13 cellular contexts compared by ENCODE assay signal in genomic region chr14:54857830-54858269, GRCh38. TPM values are rescaled to one million over a fixed set of nuclear protein-coding genes. Genes with fewer than 3 reads are reported as not detected.
DNase-seq lines count a peak whose midpoint lies in the region; ATAC-seq and TF ChIP-seq lines count a peak whose summit lies in the region.
"Had no signal": no experiment of that assay in that cellular context is flagged by ENCODE, and none has a peak within 500 bp of the region (broad histone marks: within the 10 kb centered on the region; RNA-seq: fewer than 3 reads in every experiment).

No MANE protein-coding gene starts in this region.

- no peaks in the 10 kb centered on the region for H3K27me3 ChIP-seq in A673 (replicated peaks; ENCODE audit: insufficient read depth, low read depth, low read length, poor library complexity)
- H3K27me3 ChIP-seq: upper lobe of left lung had no signal

- H3K36me3 Mint-ChIP-seq in T-helper 1 cell treated with Interleukin-12 subunit alpha and Interleukin-12 subunit beta and Interleukin-4 antibody, amounts not matched to agents 30 μg/mL and 1 μg/mL, for 36 hours (ENCODE audit: low read depth) = peaks cover 27% of the 10 kb centered on the region
- peaks cover 55% of the 10 kb centered on the region for H3K36me3 Mint-ChIP-seq in effector memory CD8-positive, alpha-beta T cell (ENCODE audit: insufficient read depth)
- H3K36me3 Mint-ChIP-seq in stimulated activated memory B cell treated with anti-CD40 and anti-IgM and Interleukin-4, amounts not matched to agents 10 μg/mL and 1 μg/mL and 100 μg/mL, for 72 hours = peaks cover 12% of the 10 kb centered on the region

- no peaks in the 10 kb centered on the region for H3K27me3 Mint-ChIP-seq in T-helper 1 cell treated with Interleukin-12 subunit alpha and Interleukin-12 subunit beta and Interleukin-4 antibody, amounts not matched to agents 30 μg/mL and 1 μg/mL, for 36 hours (ENCODE audit: low read depth)
- H3K27me3 Mint-ChIP-seq in effector memory CD8-positive, alpha-beta T cell = no peaks in the 10 kb centered on the region
- no peaks in the 10 kb centered on the region for H3K27me3 Mint-ChIP-seq in stimulated activated memory B cell treated with anti-CD40 and anti-IgM and Interleukin-4, amounts not matched to agents 10 μg/mL and 1 μg/mL and 100 μg/mL, for 72 hours

- no TSS peak for BruUV-seq in A673 (replicated peaks; lab: Mats Ljungman, UMichigan)

- peak overlapping the region; percentile 20 for H3K27ac Mint-ChIP-seq in T-helper 1 cell treated with Interleukin-12 subunit alpha and Interleukin-12 subunit beta and Interleukin-4 antibody, amounts not matched to agents 30 μg/mL and 1 μg/mL, for 36 hours
- H3K27ac Mint-ChIP-seq in effector memory CD8-positive, alpha-beta T cell = no peak overlapping the region
- peak overlapping the region; percentile 54 for H3K27ac Mint-ChIP-seq in stimulated activated memory B cell treated with anti-CD40 and anti-IgM and Interleukin-4, amounts not matched to agents 10 μg/mL and 1 μg/mL and 100 μg/mL, for 72 hours

- POLR2A ChIA-PET in A673 (lab: Charles Lee; ENCODE audit: low non-redundant PET) = no interaction called here

- ATAC-seq in HG03108 (IDR thresholded peaks at IDR 0.05; ENCODE audit: unreplicated experiment) (peak; percentile 60), HG03469 (IDR thresholded peaks at IDR 0.05; ENCODE audit: unreplicated experiment) (no peak)
- ATAC-seq in effector memory CD8-positive, alpha-beta T cell (replicated peaks) = peak; percentile 26
- peak; percentile 81 for ATAC-seq in stimulated activated memory B cell treated with anti-CD40 and anti-IgM and Interleukin-4, amounts not matched to agents 10 μg/mL and 1 μg/mL and 100 μg/mL, for 72 hours

- H3K9me3 Mint-ChIP-seq in T-helper 1 cell treated with Interleukin-12 subunit alpha and Interleukin-12 subunit beta and Interleukin-4 antibody, amounts not matched to agents 30 μg/mL and 1 μg/mL, for 36 hours = no peaks in the 10 kb centered on the region
- no peaks in the 10 kb centered on the region for H3K9me3 Mint-ChIP-seq in effector memory CD8-positive, alpha-beta T cell
- H3K9me3 Mint-ChIP-seq in stimulated activated memory B cell treated with anti-CD40 and anti-IgM and Interleukin-4, amounts not matched to agents 10 μg/mL and 1 μg/mL and 100 μg/mL, for 72 hours = no peaks in the 10 kb centered on the region

- peaks cover 31% of the 10 kb centered on the region for H3K4me1 Mint-ChIP-seq in T-helper 1 cell treated with Interleukin-12 subunit alpha and Interleukin-12 subunit beta and Interleukin-4 antibody, amounts not matched to agents 30 μg/mL and 1 μg/mL, for 36 hours (ENCODE audit: low read depth)
- H3K4me1 Mint-ChIP-seq in effector memory CD8-positive, alpha-beta T cell (ENCODE audit: low read depth in 2 of 2) = peaks cover 4 to 19% of the 10 kb centered on the region in 2 donors
- H3K4me1 Mint-ChIP-seq in stimulated activated memory B cell treated with anti-CD40 and anti-IgM and Interleukin-4, amounts not matched to agents 10 μg/mL and 1 μg/mL and 100 μg/mL, for 72 hours = peaks cover 46% of the 10 kb centered on the region

- H3K36me3 ChIP-seq in A673 (ENCODE audit: insufficient read depth, low read length, poor library complexity, severe bottlenecking) = no peaks in the 10 kb centered on the region

- TF ChIP-seq CTCF in A673 (conservative IDR thresholded peaks at IDR 0.05; ENCODE audit: low read depth, low read length) = no peak

- no peaks in the 10 kb centered on the region for H3K9me3 ChIP-seq in A673 (ENCODE audit: low read depth, low read length, poor library complexity, severe bottlenecking)
- H3K9me3 ChIP-seq: upper lobe of left lung had no signal

- H3K4me1 ChIP-seq in A673 (ENCODE audit: insufficient read depth, low read length, poor library complexity, severe bottlenecking) = peaks cover 17% of the 10 kb centered on the region

- no peak overlapping the region for H3K27ac ChIP-seq in A673 (ENCODE audit: low read depth, low read length, poor library complexity, severe bottlenecking)
- H3K27ac ChIP-seq: 22Rv1 had no signal

- H3K4me3 Mint-ChIP-seq in T-helper 1 cell treated with Interleukin-12 subunit alpha and Interleukin-12 subunit beta and Interleukin-4 antibody, amounts not matched to agents 30 μg/mL and 1 μg/mL, for 36 hours = no peak overlapping the region
- H3K4me3 Mint-ChIP-seq in effector memory CD8-positive, alpha-beta T cell = no peak overlapping the region
- no peak overlapping the region for H3K4me3 Mint-ChIP-seq in stimulated activated memory B cell treated with anti-CD40 and anti-IgM and Interleukin-4, amounts not matched to agents 10 μg/mL and 1 μg/mL and 100 μg/mL, for 72 hours

- DNase-seq in T-helper 1 cell = no peak
- DNase-seq in effector memory CD8-positive, alpha-beta T cell = no peak
- no peak for DNase-seq in activated CD8-positive, alpha-beta memory T cell treated with anti-CD3 and anti-CD28 coated beads, Interleukin-2, amount 50 U/mL, for 4 hours
- DNase-seq in A673 (ENCODE audit: low spot score) = no peak
- DNase-seq: amniotic stem cell, SW 1271, upper lobe of left lung had no signal

- CTCF ChIA-PET in A673 (lab: Charles Lee) = interaction anchor here (0.6 kb wide), 1 partner anchor 41 kb away, joined by 4 read pairs; no protein-coding TSS in a partner anchor

- H3K4me3 ChIP-seq in A673 (ENCODE audit: low read depth, low read length, poor library complexity, severe bottlenecking) = no peak overlapping the region
- H3K4me3 ChIP-seq: skin epidermis, upper lobe of left lung had no signal

- intact Hi-C loops in A673 (cut with micrococcal nuclease; ENCODE audit: unreplicated experiment) = no loop called here

RNA-seq across cellular contexts. Expression of gene GCH1, which starts 44.8 kb away (rescaled TPM):
- 6.8 and 7.7 TPM in 2 replicates for total RNA-seq in A673 (2021)

Comparison
In these comparisons a context has a peak if more than half of its experiments do, and no peak if none do; other contexts are left out.
1. H3K27ac Mint-ChIP-seq: peak in T-helper 1 cell treated with Interleukin-12 subunit alpha and Interleukin-12 subunit beta and Interleukin-4 antibody, amounts not matched to agents 30 μg/mL and 1 μg/mL, for 36 hours (single experiment) and stimulated activated memory B cell treated with anti-CD40 and anti-IgM and Interleukin-4, amounts not matched to agents 10 μg/mL and 1 μg/mL and 100 μg/mL, for 72 hours (single experiment); none in effector memory CD8-positive, alpha-beta T cell (0 of 2).